Comparison of ENCODE assay signal across 8 cellular contexts in the genomic region with DNA sequence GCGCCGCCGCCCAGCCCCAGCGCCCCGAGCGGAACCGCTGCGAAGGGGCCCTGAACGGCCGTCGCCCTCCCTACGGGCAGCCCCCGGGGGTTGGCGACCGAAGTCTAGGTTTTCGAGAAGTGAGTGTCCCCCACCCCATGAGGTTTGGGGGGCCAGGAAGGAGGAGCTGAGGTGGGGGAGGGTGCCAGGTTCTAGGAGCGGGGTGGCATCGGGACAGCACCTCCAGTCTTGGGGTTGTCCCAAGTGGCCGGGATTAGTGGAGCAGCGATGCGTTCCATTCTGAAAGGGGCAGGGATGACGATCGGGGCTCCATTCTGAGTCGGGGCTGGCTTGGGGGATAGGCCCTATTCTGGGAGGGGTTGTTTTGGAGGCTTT. TPM values are rescaled to one million over a fixed set of nuclear protein-coding genes. Genes with fewer than 3 reads are reported as not detected.
DNase-seq lines count a peak whose midpoint lies in the region; ATAC-seq, FAIRE-seq and TF ChIP-seq lines count a peak whose summit lies in the region.

No MANE protein-coding gene starts in this region.

- H3K9ac ChIP-seq in endothelial cell of umbilical vein (replicated peaks; ENCODE audit: extremely low read depth, insufficient read depth, low read length) = peak overlapping the region; percentile 64

- POLR2A ChIA-PET in endothelial cell of umbilical vein (lab: Charles Lee) = no interaction called here

- no TSS peak for BruUV-seq in endothelial cell of umbilical vein (replicated peaks; lab: Mats Ljungman, UMichigan)

- peaks cover 14% of the 10 kb centered on the region for H3K4me1 Mint-ChIP-seq in activated CD8-positive, alpha-beta memory T cell treated with anti-CD3 and anti-CD28 coated beads, Interleukin-2, amount 10 ng/mL, durations not matched to agents 7 days and 5 days
- H3K4me1 Mint-ChIP-seq in natural killer cell = peaks cover 5 to 23% of the 10 kb centered on the region in 2 donors

- H3K27me3 ChIP-seq in SJCRH30 (no peaks in the 10 kb centered on the region), endothelial cell of umbilical vein (ENCODE audit: control insufficient read depth in 2 of 2, insufficient read depth in 2 of 2, low read length in 2 of 2) (no peaks in the 10 kb centered on the region)

- H3K9me1 ChIP-seq in endothelial cell of umbilical vein (replicated peaks; ENCODE audit: control insufficient read depth, extremely low read depth, insufficient read depth, low read length) = no peaks in the 10 kb centered on the region

- no peak for ATAC-seq in activated CD8-positive, alpha-beta memory T cell treated with anti-CD3 and anti-CD28 coated beads, Interleukin-2, amount 10 ng/mL, durations not matched to agents 7 days and 5 days
- ATAC-seq in natural killer cell = peak in 1 of 3 donors; percentile 1

- H3K4me2 ChIP-seq in endothelial cell of umbilical vein (ENCODE audit: insufficient read depth, low read length) = peak overlapping the region; percentile 75

- H3K36me3 ChIP-seq in SJCRH30 (no peaks in the 10 kb centered on the region), endothelial cell of umbilical vein (ENCODE audit: control insufficient read depth in 2 of 2, extremely low read depth in 1 of 2, insufficient read depth in 2 of 2, low read length in 2 of 2) (peaks cover 3 to 8% of the 10 kb centered on the region in 2 experiments)

- H3K4me1 ChIP-seq in SJCRH30 (no peaks in the 10 kb centered on the region), endothelial cell of umbilical vein (ENCODE audit: control insufficient read depth, extremely low read depth, insufficient read depth, low read length) (peaks cover 7% of the 10 kb centered on the region)

- peak overlapping the region; percentile 59; the same call in 1 of the 2 replicates for H3K27ac ChIP-seq in SJCRH30
- H3K27ac ChIP-seq in endothelial cell of umbilical vein (ENCODE audit: insufficient read depth, low read depth, low read length) = no peak overlapping the region

- CTCF ChIA-PET in activated CD8-positive, alpha-beta memory T cell treated with anti-CD3 and anti-CD28 coated beads, Interleukin-2, amount 10 ng/mL, durations not matched to agents 7 days and 5 days (lab: Charles Lee) = interaction anchor here (1.1 to 2.0 kb wide), 6 partner anchors 30 to 116 kb away, joined by 3 to 9 read pairs (median 5); a partner anchor contains a TSS
- CTCF ChIA-PET in endothelial cell of umbilical vein (lab: Charles Lee) = interaction anchor here (1.5 to 3.7 kb wide), 3 partner anchors 46 to 89 kb away, joined by 3 to 24 read pairs (median 10); a partner anchor contains a TSS

- peak overlapping the region; percentile 95 for H2AFZ ChIP-seq in endothelial cell of umbilical vein (ENCODE audit: low read depth, low read length)

- intact Hi-C loops in endothelial cell of umbilical vein (cut with micrococcal nuclease) (loop anchor here (2.0 kb wide), 1 partner anchor 72 kb away; a partner anchor contains a TSS), natural killer cell (cut with micrococcal nuclease) (no loop called here)

- H3K79me2 ChIP-seq in endothelial cell of umbilical vein (ENCODE audit: control insufficient read depth, insufficient read depth, low read length) = no peaks in the 10 kb centered on the region

- H3K4me3 Mint-ChIP-seq in activated CD8-positive, alpha-beta memory T cell treated with anti-CD3 and anti-CD28 coated beads, Interleukin-2, amount 10 ng/mL, durations not matched to agents 7 days and 5 days = peak overlapping the region; percentile 77
- H3K4me3 Mint-ChIP-seq in natural killer cell = peak overlapping the region; percentile 97

- dilution Hi-C loops in endothelial cell of umbilical vein (cut with MboI; ENCODE audit: extremely low pct_ligation_motif_present, low sequenced_read_pairs) = no loop called here

- TF ChIP-seq CTCF in endothelial cell of umbilical vein (IDR thresholded peaks at IDR 0.05; ENCODE audit: extremely low read depth in 1 of 2, insufficient read depth in 1 of 2, low read depth in 1 of 2, low read length in 2 of 2) (no peak), natural killer cell (IDR thresholded peaks at IDR 0.05) (no peak)

- FAIRE-seq in endothelial cell of umbilical vein (lab: Jason Lieb, UNC) = no peak

- no peak for TF ChIP-seq POLR2A in endothelial cell of umbilical vein (IDR thresholded peaks at IDR 0.05; ENCODE audit: low read depth, low read length)

- no peaks in the 10 kb centered on the region for H3K36me3 Mint-ChIP-seq in activated CD8-positive, alpha-beta memory T cell treated with anti-CD3 and anti-CD28 coated beads, Interleukin-2, amount 10 ng/mL, durations not matched to agents 7 days and 5 days
- no peaks in the 10 kb centered on the region for H3K36me3 Mint-ChIP-seq in natural killer cell

- H3K9me3 Mint-ChIP-seq in activated CD8-positive, alpha-beta memory T cell treated with anti-CD3 and anti-CD28 coated beads, Interleukin-2, amount 10 ng/mL, durations not matched to agents 7 days and 5 days (ENCODE audit: low read depth) = no peaks in the 10 kb centered on the region
- no peaks in the 10 kb centered on the region for H3K9me3 Mint-ChIP-seq in natural killer cell

- no peaks in the 10 kb centered on the region for H3K27me3 Mint-ChIP-seq in activated CD8-positive, alpha-beta memory T cell treated with anti-CD3 and anti-CD28 coated beads, Interleukin-2, amount 10 ng/mL, durations not matched to agents 7 days and 5 days
- H3K27me3 Mint-ChIP-seq in natural killer cell (ENCODE audit: low read depth in 2 of 2) = no peaks in the 10 kb centered on the region

- H3K4me3 ChIP-seq in SJCRH30 = peak overlapping the region; percentile 67
- H3K4me3 ChIP-seq in endothelial cell of umbilical vein (replicated peaks in 1 of 3; ENCODE audit: insufficient read depth in 1 of 3, low read depth in 1 of 3, low read length in 3 of 3) = peak overlapping the region; percentile 40 to 88 (median 81)

- no peaks in the 10 kb centered on the region for H3K9me3 ChIP-seq in SJCRH30 (replicated peaks)
- H3K9me3 ChIP-seq in endothelial cell of umbilical vein (replicated peaks; ENCODE audit: control insufficient read depth, insufficient read depth, low read length) = no peaks in the 10 kb centered on the region

- no peak overlapping the region for H3K27ac Mint-ChIP-seq in activated CD8-positive, alpha-beta memory T cell treated with anti-CD3 and anti-CD28 coated beads, Interleukin-2, amount 10 ng/mL, durations not matched to agents 7 days and 5 days
- peak overlapping the region; percentile 95 to 99 for H3K27ac Mint-ChIP-seq in natural killer cell

- no peaks in the 10 kb centered on the region for H4K20me1 ChIP-seq in endothelial cell of umbilical vein (replicated peaks; ENCODE audit: control insufficient read depth, extremely low read depth, insufficient read depth, low read length)

- no peak for DNase-seq in activated CD8-positive, alpha-beta memory T cell treated with anti-CD3 and anti-CD28 coated beads, Interleukin-2, amount 10 ng/mL, durations not matched to agents 7 days and 5 days
- no peak for DNase-seq in activated CD8-positive, alpha-beta memory T cell treated with anti-CD3 and anti-CD28 coated beads, Interleukin-2, amount 50 U/mL, for 4 hours
- DNase-seq in SJCRH30 = peak in 1 of 2 experiments; percentile 26
- no peak for DNase-seq in endothelial cell of umbilical vein (ENCODE audit: low read depth, low spot score)
- DNase-seq in natural killer cell = no peak
- DNase-seq in pons (ENCODE audit: low spot score) = no peak
- DNase-seq in NCI-H1436 (lab: John Stamatoyannopoulos, UW) = no peak
- DNase-seq in central memory CD4-positive, alpha-beta T cell = no peak

RNA-seq across cellular contexts. Expression of a gene that starts 0.4 kb away (rescaled TPM):
- total RNA-seq in activated CD8-positive, alpha-beta memory T cell treated with anti-CD3 and anti-CD28 coated beads, Interleukin-2, amount 10 ng/mL, durations not matched to agents 7 days and 5 days = 10 to 100 TPM; 11.7 to 12.3 TPM
- 4.7 and 6.4 TPM in 2 replicates for total RNA-seq in SJCRH30 (2014; rRNA removed; shearing (Covaris generic))
- total RNA-seq in endothelial cell of umbilical vein (17.8 and 21.5 TPM in 2 replicates), natural killer cell (10 to 100 TPM; 27.8 to 31.5 (median 28.5) TPM)
- 17.6 and 20.9 TPM in 2 replicates for polyA plus RNA-seq in endothelial cell of umbilical vein
- polyA plus RNA-seq in endothelial cell of umbilical vein (2011; cell fraction: cytosol; rRNA removed) = 15.6 and 19.5 TPM in 2 replicates
- polyA plus RNA-seq in endothelial cell of umbilical vein (2011; cell fraction: nucleus; rRNA removed) = 41.2 and 52.8 TPM in 2 replicates
- 19.5 and 21.5 TPM in 2 replicates for polyA plus RNA-seq in endothelial cell of umbilical vein (2012)
- 10.1 and 13.6 TPM in 2 replicates for polyA minus RNA-seq in endothelial cell of umbilical vein
- polyA minus RNA-seq in endothelial cell of umbilical vein (2011; cell fraction: cytosol; rRNA and poly(A)+ RNA removed) = 2.5 TPM
- 6.5 and 8.1 TPM in 2 replicates for polyA minus RNA-seq in endothelial cell of umbilical vein (2011; cell fraction: nucleus; rRNA and poly(A)+ RNA removed)

RNA-seq across cellular contexts. Expression of a gene that starts 7.9 kb away (rescaled TPM):
- total RNA-seq in activated CD8-positive, alpha-beta memory T cell treated with anti-CD3 and anti-CD28 coated beads, Interleukin-2, amount 10 ng/mL, durations not matched to agents 7 days and 5 days = 10 to 100 TPM; 27.3 to 27.9 TPM
- total RNA-seq in SJCRH30 (2014; rRNA removed; shearing (Covaris generic)) = 6.2 and 7.4 TPM in 2 replicates
- total RNA-seq in endothelial cell of umbilical vein (24.3 and 27.4 TPM in 2 replicates), natural killer cell (100 to 1,000 TPM; 165 to 321 (median 259) TPM)
- 13.4 and 17.6 TPM in 2 replicates for polyA plus RNA-seq in endothelial cell of umbilical vein
- 7.8 and 10.6 TPM in 2 replicates for polyA plus RNA-seq in endothelial cell of umbilical vein (2011; cell fraction: cytosol; rRNA removed)
- 26.8 and 30.3 TPM in 2 replicates for polyA plus RNA-seq in endothelial cell of umbilical vein (2011; cell fraction: nucleus; rRNA removed)
- polyA plus RNA-seq in endothelial cell of umbilical vein (2012) = 14.2 and 17.3 TPM in 2 replicates
- 12.0 and 12.9 TPM in 2 replicates for polyA minus RNA-seq in endothelial cell of umbilical vein
- 25.1 TPM for polyA minus RNA-seq in endothelial cell of umbilical vein (2011; cell fraction: cytosol; rRNA and poly(A)+ RNA removed)
- 12.5 and 16.6 TPM in 2 replicates for polyA minus RNA-seq in endothelial cell of umbilical vein (2011; cell fraction: nucleus; rRNA and poly(A)+ RNA removed)

RNA-seq across cellular contexts. Expression of a gene that starts 10.8 kb away (rescaled TPM):
- not detected for total RNA-seq in activated CD8-positive, alpha-beta memory T cell treated with anti-CD3 and anti-CD28 coated beads, Interleukin-2, amount 10 ng/mL, durations not matched to agents 7 days and 5 days
- not detected in 2 replicates for total RNA-seq in SJCRH30 (2014; rRNA removed; shearing (Covaris generic))
- not detected in 2 replicates for total RNA-seq in endothelial cell of umbilical vein
- polyA plus RNA-seq in endothelial cell of umbilical vein = not detected in 2 replicates
- polyA plus RNA-seq in endothelial cell of umbilical vein (2011; cell fraction: cytosol; rRNA removed) = not detected in 2 replicates
- not detected in 2 replicates for polyA plus RNA-seq in endothelial cell of umbilical vein (2011; cell fraction: nucleus; rRNA removed)
- not detected in 2 replicates for polyA plus RNA-seq in endothelial cell of umbilical vein (2012)
- polyA minus RNA-seq in endothelial cell of umbilical vein = not detected in 2 replicates
- not detected for polyA minus RNA-seq in endothelial cell of umbilical vein (2011; cell fraction: cytosol; rRNA and poly(A)+ RNA removed)
- polyA minus RNA-seq in endothelial cell of umbilical vein (2011; cell fraction: nucleus; rRNA and poly(A)+ RNA removed) = not detected in 2 replicates
- total RNA-seq in natural killer cell = not detected

RNA-seq across cellular contexts. Expression of a gene that starts 46.5 kb away (rescaled TPM):
- 100 to 1,000 TPM; 149 to 155 TPM for total RNA-seq in activated CD8-positive, alpha-beta memory T cell treated with anti-CD3 and anti-CD28 coated beads, Interleukin-2, amount 10 ng/mL, durations not matched to agents 7 days and 5 days
- 43.4 and 45.0 TPM in 2 replicates for total RNA-seq in SJCRH30 (2014; rRNA removed; shearing (Covaris generic))
- total RNA-seq in endothelial cell of umbilical vein (98.0 and 109 TPM in 2 replicates), natural killer cell (100 to 1,000 TPM; 218 to 246 (median 225) TPM)
- 136 and 140 TPM in 2 replicates for polyA plus RNA-seq in endothelial cell of umbilical vein
- 109 and 112 TPM in 2 replicates for polyA plus RNA-seq in endothelial cell of umbilical vein (2011; cell fraction: cytosol; rRNA removed)
- polyA plus RNA-seq in endothelial cell of umbilical vein (2011; cell fraction: nucleus; rRNA removed) = 91.7 and 102 TPM in 2 replicates
- polyA plus RNA-seq in endothelial cell of umbilical vein (2012) = 101 and 131 TPM in 2 replicates
- 136 and 168 TPM in 2 replicates for polyA minus RNA-seq in endothelial cell of umbilical vein
- polyA minus RNA-seq in endothelial cell of umbilical vein (2011; cell fraction: cytosol; rRNA and poly(A)+ RNA removed) = 41.1 TPM
- 35.6 and 63.3 TPM in 2 replicates for polyA minus RNA-seq in endothelial cell of umbilical vein (2011; cell fraction: nucleus; rRNA and poly(A)+ RNA removed)

RNA-seq across cellular contexts. Expression of a gene that starts 47.0 kb away (rescaled TPM):
- not detected for total RNA-seq in activated CD8-positive, alpha-beta memory T cell treated with anti-CD3 and anti-CD28 coated beads, Interleukin-2, amount 10 ng/mL, durations not matched to agents 7 days and 5 days
- total RNA-seq in SJCRH30 (2014; rRNA removed; shearing (Covaris generic)) = not detected in 2 replicates
- not detected in 2 replicates for total RNA-seq in endothelial cell of umbilical vein
- 0.07 TPM in 1 of 2 replicates, not detected in the other for polyA plus RNA-seq in endothelial cell of umbilical vein
- polyA plus RNA-seq in endothelial cell of umbilical vein (2011; cell fraction: cytosol; rRNA removed) = not detected in 2 replicates
- polyA plus RNA-seq in endothelial cell of umbilical vein (2011; cell fraction: nucleus; rRNA removed) = 0.25 TPM in 1 of 2 replicates, not detected in the other
- polyA plus RNA-seq in endothelial cell of umbilical vein (2012) = not detected in 2 replicates
- not detected in 2 replicates for polyA minus RNA-seq in endothelial cell of umbilical vein
- polyA minus RNA-seq in endothelial cell of umbilical vein (2011; cell fraction: cytosol; rRNA and poly(A)+ RNA removed) = not detected
- not detected in 2 replicates for polyA minus RNA-seq in endothelial cell of umbilical vein (2011; cell fraction: nucleus; rRNA and poly(A)+ RNA removed)
- total RNA-seq in natural killer cell = not detected
